Comparison of ENCODE assay signal across 14 cellular contexts in genomic region chr10:51076442-51076841, GRCh38. TPM values are rescaled to one million over a fixed set of nuclear protein-coding genes. Genes with fewer than 3 reads are reported as not detected.
DNase-seq lines count a peak whose midpoint lies in the region; ATAC-seq and TF ChIP-seq lines count a peak whose summit lies in the region.
"Had no signal": no experiment of that assay in that cellular context is flagged by ENCODE, and none has a peak within 500 bp of the region (broad histone marks: within the 10 kb centered on the region; RNA-seq: fewer than 3 reads in every experiment).

No MANE protein-coding gene starts in this region.

- peaks cover 18% of the 10 kb centered on the region for H3K4me1 ChIP-seq in HEK293 (ENCODE audit: control insufficient read depth, insufficient read depth, low read length)
- H3K4me1 ChIP-seq in ascending aorta = peaks cover 0 to 8% of the 10 kb centered on the region in 2 donors
- H3K4me1 ChIP-seq in lower lobe of right lung = peaks cover 14% of the 10 kb centered on the region
- H3K4me1 ChIP-seq in stomach smooth muscle (ENCODE audit: control insufficient read depth, insufficient read depth, low read length) = peaks cover 15% of the 10 kb centered on the region

- no peaks in the 10 kb centered on the region for H3K36me3 ChIP-seq in HEK293 (ENCODE audit: control insufficient read depth in 2 of 2, insufficient read depth in 1 of 2, low read length in 2 of 2)
- no peaks in the 10 kb centered on the region for H3K36me3 ChIP-seq in ascending aorta
- no peaks in the 10 kb centered on the region for H3K36me3 ChIP-seq in lower lobe of right lung
- no peaks in the 10 kb centered on the region for H3K36me3 ChIP-seq in stomach smooth muscle (ENCODE audit: control insufficient read depth in 2 of 2, insufficient read depth in 2 of 2, low read length in 2 of 2)
- H3K36me3 ChIP-seq: neutrophil had no signal

- intact Hi-C loops in ascending aorta (cut with DNase I) (loop anchor here (10.0 kb wide), 1 partner anchor 878 kb away; no protein-coding TSS in a partner anchor), lower lobe of right lung (cut with DNase I) (no loop called here)

- CTCF ChIA-PET in HEK293 (lab: Yijun Ruan, JAX) = interaction anchor here (0.6 to 1.7 kb wide), 2 partner anchors 217 to 313 kb away, joined by 3 to 7 read pairs; no protein-coding TSS in a partner anchor

- no peak for TF ChIP-seq CTCF in HEK293 (tag by site-specific recombination; IDR thresholded peaks at IDR 0.05)
- TF ChIP-seq CTCF in ascending aorta (IDR thresholded peaks at IDR 0.05) = no peak
- TF ChIP-seq CTCF in lower lobe of right lung (IDR thresholded peaks at IDR 0.05) = no peak

- POLR2A ChIA-PET in HEK293 (lab: Yijun Ruan, JAX) = no interaction called here

- no peaks in the 10 kb centered on the region for H3K36me3 Mint-ChIP-seq in activated T-cell treated with anti-CD3 and anti-CD28 coated beads, Interleukin-2, amount 50 U/mL, for 72 hours (ENCODE audit: insufficient read depth in 2 of 2)

- no peaks in the 10 kb centered on the region for H3K9me3 ChIP-seq in HEK293 (ENCODE audit: control insufficient read depth, insufficient read depth, low read depth, low read length)
- no peaks in the 10 kb centered on the region for H3K9me3 ChIP-seq in ascending aorta
- H3K9me3 ChIP-seq in lower lobe of right lung = no peaks in the 10 kb centered on the region
- H3K9me3 ChIP-seq in stomach smooth muscle (ENCODE audit: control insufficient read depth in 2 of 2, low read length in 2 of 2) = no peaks in the 10 kb centered on the region
- H3K9me3 ChIP-seq: neutrophil had no signal

- H3K9ac ChIP-seq in stomach smooth muscle (ENCODE audit: low read length in 2 of 2) = peak overlapping the region in 1 of 2 donors; percentile 86

- no peak for DNase-seq in ascending aorta (ENCODE audit: low spot score in 2 of 2)
- no peak for DNase-seq in lower lobe of right lung
- no peak for DNase-seq in activated T-cell treated with anti-CD3 and anti-CD28 coated beads, Interleukin-2, amount 50 U/mL, for 72 hours
- DNase-seq in substantia nigra (lab: John Stamatoyannopoulos, UW) = no peak
- DNase-seq: activated CD8-positive, alpha-beta memory T cell treated with anti-CD3 and anti-CD28 coated beads for 24 hours; AML-193; amniotic stem cell; NCI-H1092; PC-3 had no signal

- ATAC-seq in lower lobe of right lung = no peak
- ATAC-seq in GM21619 (IDR thresholded peaks at IDR 0.05; ENCODE audit: unreplicated experiment) = no peak
- no peak for ATAC-seq in activated T-cell treated with anti-CD3 and anti-CD28 coated beads, Interleukin-2, amount 50 U/mL, for 72 hours (replicated peaks in 1 of 2)
- ATAC-seq in GM18498 (IDR thresholded peaks at IDR 0.05; ENCODE audit: unreplicated experiment) = no peak
- ATAC-seq: PC-3 had no signal

- peaks cover 13% of the 10 kb centered on the region for H3K4me1 Mint-ChIP-seq in activated T-cell treated with anti-CD3 and anti-CD28 coated beads, Interleukin-2, amount 50 U/mL, for 72 hours (ENCODE audit: low read depth)

- H3K27me3 Mint-ChIP-seq in activated T-cell treated with anti-CD3 and anti-CD28 coated beads, Interleukin-2, amount 50 U/mL, for 72 hours (ENCODE audit: low read depth) = peaks cover 53% of the 10 kb centered on the region

- H3K27ac ChIP-seq in HEK293 (ENCODE audit: extremely low read depth, low read depth, low read length) (no peak overlapping the region), ascending aorta (peak overlapping the region; percentile 96), lower lobe of right lung (no peak overlapping the region), stomach smooth muscle (ENCODE audit: low read length) (no peak overlapping the region), substantia nigra (ENCODE audit: low read depth, low read length, poor library complexity, severe bottlenecking) (no peak overlapping the region)
- H3K27ac ChIP-seq: neutrophil had no signal

- H3K27me3 ChIP-seq in ascending aorta = no peaks in the 10 kb centered on the region
- no peaks in the 10 kb centered on the region for H3K27me3 ChIP-seq in lower lobe of right lung (ENCODE audit: low read depth)
- H3K27me3 ChIP-seq in stomach smooth muscle (ENCODE audit: control insufficient read depth in 1 of 2, insufficient read depth in 2 of 2, low read length in 2 of 2) = no peaks in the 10 kb centered on the region

- H3K4me3 ChIP-seq in HEK293 (ENCODE audit: low read depth, low read length) = no peak overlapping the region
- H3K4me3 ChIP-seq in ascending aorta = peak overlapping the region; percentile 90 to 94
- peak overlapping the region; percentile 66 for H3K4me3 ChIP-seq in lower lobe of right lung
- peak overlapping the region; percentile 94 to 96 for H3K4me3 ChIP-seq in stomach smooth muscle (ENCODE audit: low read length in 2 of 2)

- H3K27ac Mint-ChIP-seq in activated T-cell treated with anti-CD3 and anti-CD28 coated beads, Interleukin-2, amount 50 U/mL, for 72 hours = no peak overlapping the region

- no peaks in the 10 kb centered on the region for H3K9me3 Mint-ChIP-seq in activated T-cell treated with anti-CD3 and anti-CD28 coated beads, Interleukin-2, amount 50 U/mL, for 72 hours

- no peak overlapping the region for H3K4me3 Mint-ChIP-seq in activated T-cell treated with anti-CD3 and anti-CD28 coated beads, Interleukin-2, amount 50 U/mL, for 72 hours

TF ChIP-seq in HEK293, 187 proteins besides CTCF, POLR2A, EP300 and RAD21:
- TF ChIP-seq ZSCAN4 (tag by site-specific recombination; IDR thresholded peaks at IDR 0.05) (no peak), PRDM6 (tag by site-specific recombination; IDR thresholded peaks at IDR 0.05) (peak; percentile 81), FEZF1 (tag by site-specific recombination; IDR thresholded peaks at IDR 0.05) (peak; percentile 76)
- TF ChIP-seq, protein P1, sequence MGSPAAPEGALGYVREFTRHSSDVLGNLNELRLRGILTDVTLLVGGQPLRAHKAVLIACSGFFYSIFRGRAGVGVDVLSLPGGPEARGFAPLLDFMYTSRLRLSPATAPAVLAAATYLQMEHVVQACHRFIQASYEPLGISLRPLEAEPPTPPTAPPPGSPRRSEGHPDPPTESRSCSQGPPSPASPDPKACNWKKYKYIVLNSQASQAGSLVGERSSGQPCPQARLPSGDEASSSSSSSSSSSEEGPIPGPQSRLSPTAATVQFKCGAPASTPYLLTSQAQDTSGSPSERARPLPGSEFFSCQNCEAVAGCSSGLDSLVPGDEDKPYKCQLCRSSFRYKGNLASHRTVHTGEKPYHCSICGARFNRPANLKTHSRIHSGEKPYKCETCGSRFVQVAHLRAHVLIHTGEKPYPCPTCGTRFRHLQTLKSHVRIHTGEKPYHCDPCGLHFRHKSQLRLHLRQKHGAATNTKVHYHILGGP (tag by site-specific recombination; IDR thresholded peaks at IDR 0.05) = no peak

RNA-seq across cellular contexts. Expression of gene PRKG1, which starts 2.2 kb away (rescaled TPM):
- total RNA-seq in ascending aorta (50.2 TPM), lower lobe of right lung (23.6 TPM)
- total RNA-seq in activated T-cell treated with anti-CD3 and anti-CD28 coated beads, Interleukin-2, amount 50 U/mL, for 72 hours = not detected

Comparison
In these comparisons a context has a peak if more than half of its experiments do, and no peak if none do; other contexts are left out.
1. H3K27ac ChIP-seq: peak in ascending aorta (2 of 2); none in HEK293 (single experiment), lower lobe of right lung (single experiment), stomach smooth muscle (single experiment) and substantia nigra (single experiment).
2. RNA of gene PRKG1, which starts 2.2 kb away (total RNA-seq): 50.2 TPM in ascending aorta (single experiment) and 23.6 TPM in lower lobe of right lung (single experiment); not detected in activated T-cell treated with anti-CD3 and anti-CD28 coated beads, Interleukin-2, amount 50 U/mL, for 72 hours; every median in the first group is over 10 times any median in the second.